16 cellular contexts compared by ENCODE assay signal in genomic region chr3:134460965-134461364, GRCh38.
DNase-seq lines count a peak whose midpoint lies in the region; ATAC-seq and TF ChIP-seq lines count a peak whose summit lies in the region.
"Had no signal": no experiment of that assay in that cellular context is flagged by ENCODE, and none has a peak within 500 bp of the region (broad histone marks: within the 10 kb centered on the region; RNA-seq: fewer than 3 reads in every experiment).

No MANE protein-coding gene starts in this region.

- no peaks in the 10 kb centered on the region for H3K9me3 ChIP-seq in RWPE2 (ENCODE audit: severe bottlenecking)

- TF ChIP-seq CTCF in RWPE2 (IDR thresholded peaks at IDR 0.05; ENCODE audit: poor library complexity, severe bottlenecking), result no peak
- TF ChIP-seq CTCF in fibroblast of mammary gland (conservative IDR thresholded peaks at IDR 0.05; ENCODE audit: control insufficient read depth, insufficient read depth, low read depth, low read length), result no peak
- TF ChIP-seq CTCF in GM10266 (IDR thresholded peaks at IDR 0.05; ENCODE audit: control insufficient read depth, insufficient read depth, low read depth, missing control alignments), result no peak

- H3K4me3 ChIP-seq in RWPE2 (ENCODE audit: severe bottlenecking) (no peak overlapping the region), fibroblast of mammary gland (ENCODE audit: control insufficient read depth, low read depth, low read length) (no peak overlapping the region), skeletal muscle cell (ENCODE audit: low read depth, low read length) (no peak overlapping the region)

- no peaks in the 10 kb centered on the region for H3K27me3 ChIP-seq in RWPE2 (ENCODE audit: insufficient read depth, poor library complexity, severe bottlenecking)

- H3K4me1 ChIP-seq in RWPE2 (ENCODE audit: insufficient read depth, poor library complexity, severe bottlenecking), result peaks cover 10% of the 10 kb centered on the region

- peak; percentile 81 for ATAC-seq in RWPE2 (ENCODE audit: low read depth)
- no peak for ATAC-seq in GM21576 (IDR thresholded peaks at IDR 0.05; ENCODE audit: unreplicated experiment)
- ATAC-seq in GM19351 (IDR thresholded peaks at IDR 0.05; ENCODE audit: unreplicated experiment), result no peak
- ATAC-seq: esophagus mucosa had no signal

- H3K27ac ChIP-seq in RWPE2 (ENCODE audit: poor library complexity, severe bottlenecking), result no peak overlapping the region

- no peaks in the 10 kb centered on the region for H3K36me3 ChIP-seq in RWPE2 (ENCODE audit: low read depth)

- DNase-seq in EH (ENCODE audit: low read depth), result peak; percentile 99
- no peak for DNase-seq in RWPE2 (ENCODE audit: low spot score)
- peak; percentile 98 for DNase-seq in fibroblast of mammary gland (ENCODE audit: low read depth)
- peak; percentile 84 for DNase-seq in skeletal muscle cell (ENCODE audit: low read depth)
- DNase-seq in UCSD-AML1 (lab: John Stamatoyannopoulos, UW; ENCODE audit: unreplicated experiment), result no peak
- no peak for DNase-seq in GM10266 (ENCODE audit: extremely low spot score)
- DNase-seq: activated naive CD4-positive, alpha-beta T cell treated with anti-CD3 and anti-CD28 coated beads, Interleukin-2, amount 50 U/mL, for 16 hours; GDM1; H9; Kasumi-1; NCI-H2029; posterior cingulate gyrus; SIG-M5 had no signal

Comparison
In these comparisons a context has a peak if more than half of its experiments do, and no peak if none do; other contexts are left out.
1. DNase-seq: peak in EH (single experiment), fibroblast of mammary gland (single experiment) and skeletal muscle cell (single experiment); none in RWPE2 (single experiment), UCSD-AML1 (single experiment) and GM10266 (single experiment).